ENCODE assay signal across 3 cellular contexts in genomic region chr2:15176604-15177003, GRCh38.
TF ChIP-seq lines count a peak whose summit lies in the region.

No MANE protein-coding gene starts in this region.

TF ChIP-seq in SK-N-SH, 30 proteins besides CTCF, POLR2A, EP300 and RAD21:
- TF ChIP-seq USF2 (IDR thresholded peaks at IDR 0.05; ENCODE audit: borderline replicate concordance, low read depth, low read length) (no peak), FOXM1 (IDR thresholded peaks at IDR 0.05; ENCODE audit: low read depth) (no peak), YY1 (IDR thresholded peaks at IDR 0.05; ENCODE audit: low read depth) (no peak), TCF12 (IDR thresholded peaks at IDR 0.05) (no peak), EZH2phosphoT487 (IDR thresholded peaks at IDR 0.05; ENCODE audit: borderline replicate concordance, low read depth) (no peak), IRF3 (IDR thresholded peaks at IDR 0.05; ENCODE audit: low read depth, low read length) (no peak), FOSL2 (IDR thresholded peaks at IDR 0.05; ENCODE audit: borderline replicate concordance, low read depth) (no peak), ZBTB33 (IDR thresholded peaks at IDR 0.05; ENCODE audit: borderline replicate concordance, low read depth) (no peak)
TF ChIP-seq in SK-N-SH: peak in this region for 0.

TF ChIP-seq in SK-N-SH treated with all-trans-retinoic acid at 6 μM for 48 hours, 23 proteins besides CTCF, POLR2A, EP300 and RAD21 (continued from another document):
- TF ChIP-seq TSHZ2 (CRISPR knock-in tag; IDR thresholded peaks at IDR 0.05) (no peak), POU6F1 (CRISPR knock-in tag; IDR thresholded peaks at IDR 0.05; ENCODE audit: borderline replicate concordance, low read depth) (no peak), PATZ1 (CRISPR knock-in tag; IDR thresholded peaks at IDR 0.05; ENCODE audit: borderline replicate concordance) (no peak), ZNF8 (CRISPR knock-in tag; IDR thresholded peaks at IDR 0.05) (no peak), BACH2 (CRISPR knock-in tag; IDR thresholded peaks at IDR 0.05; ENCODE audit: borderline replicate concordance) (no peak), TOX (CRISPR knock-in tag; IDR thresholded peaks at IDR 0.05; ENCODE audit: borderline replicate concordance) (no peak), CSDC2 (CRISPR knock-in tag; IDR thresholded peaks at IDR 0.05) (no peak), ZC3H10 (CRISPR knock-in tag; IDR thresholded peaks at IDR 0.05) (no peak)
TF ChIP-seq in SK-N-SH treated with all-trans-retinoic acid at 6 μM for 48 hours: peak in this region for 0.

TF ChIP-seq in GM12878, 131 proteins besides CTCF, POLR2A, EP300 and RAD21 (continued from another document):
- TF ChIP-seq BCL11A (IDR thresholded peaks at IDR 0.05; ENCODE audit: low read depth, low read length) (no peak), BHLHE40 (IDR thresholded peaks at IDR 0.05; ENCODE audit: borderline replicate concordance in 1 of 2, low read depth in 2 of 2, low read length in 1 of 2) (no peak), PAX5 (IDR thresholded peaks at IDR 0.05; ENCODE audit: borderline replicate concordance, low read depth, low read length) (no peak), BMI1 (IDR thresholded peaks at IDR 0.05; ENCODE audit: borderline replicate concordance) (no peak), CBX5 (IDR thresholded peaks at IDR 0.05; ENCODE audit: low read depth) (no peak), NBN (IDR thresholded peaks at IDR 0.05) (no peak)
